8 cellular contexts compared by ENCODE assay signal in genomic region chr12:25960176-25960575, GRCh38. TPM values are rescaled to one million over a fixed set of nuclear protein-coding genes. Genes with fewer than 3 reads are reported as not detected.
A peak's percentile ranks its signal among the peaks of the same experiment; 100 is the strongest.
DNase-seq lines count a peak whose midpoint lies in the region; ATAC-seq and TF ChIP-seq lines count a peak whose summit lies in the region.

No MANE protein-coding gene starts in this region.

- H3K27me3 Mint-ChIP-seq in activated naive CD8-positive, alpha-beta T cell treated with anti-CD3 and anti-CD28 coated beads, Interleukin-2, amount 10 ng/mL, durations not matched to agents 7 days and 5 days: peaks cover 67% of the 10 kb centered on the region

- H3K9me3 ChIP-seq in HUES48 (ENCODE audit: control insufficient read depth, insufficient read depth, low read length): no peaks in the 10 kb centered on the region
- no peaks in the 10 kb centered on the region for H3K9me3 ChIP-seq in iPS-15b (ENCODE audit: control insufficient read depth, insufficient read depth, low read length)
- no peaks in the 10 kb centered on the region for H3K9me3 ChIP-seq in stomach smooth muscle (ENCODE audit: control insufficient read depth in 2 of 2, low read length in 2 of 2)

- DNase-seq in AG09319 (ENCODE audit: extremely low read depth, low read depth): no peak
- DNase-seq in activated naive CD8-positive, alpha-beta T cell treated with anti-CD3 and anti-CD28 coated beads, Interleukin-2, amount 10 ng/mL, durations not matched to agents 7 days and 5 days: no peak
- DNase-seq in activated naive CD4-positive, alpha-beta T cell treated with anti-CD3 and anti-CD28 coated beads, Interleukin-2, amount 50 U/mL, for 16 hours: no peak
- no peak for DNase-seq in DMS79 (lab: John Stamatoyannopoulos, UW)

- peaks cover 11% of the 10 kb centered on the region for H3K4me1 Mint-ChIP-seq in activated naive CD8-positive, alpha-beta T cell treated with anti-CD3 and anti-CD28 coated beads, Interleukin-2, amount 10 ng/mL, durations not matched to agents 7 days and 5 days

- H3K36me3 ChIP-seq in HUES48 (ENCODE audit: control insufficient read depth, insufficient read depth, low read length) (no peaks in the 10 kb centered on the region), iPS-15b (ENCODE audit: control insufficient read depth, insufficient read depth, low read length) (no peaks in the 10 kb centered on the region), stomach smooth muscle (ENCODE audit: control insufficient read depth in 2 of 2, insufficient read depth in 2 of 2, low read length in 2 of 2) (no peaks in the 10 kb centered on the region)

- H3K27ac ChIP-seq in HUES48 (ENCODE audit: low read depth, low read length) (no peak overlapping the region), stomach smooth muscle (ENCODE audit: low read length) (peak overlapping the region; percentile 78)

- H3K27me3 ChIP-seq in HUES48 (ENCODE audit: control insufficient read depth, insufficient read depth, low read length): no peaks in the 10 kb centered on the region
- no peaks in the 10 kb centered on the region for H3K27me3 ChIP-seq in iPS-15b (ENCODE audit: control insufficient read depth, insufficient read depth, low read length)
- H3K27me3 ChIP-seq in stomach smooth muscle (ENCODE audit: control insufficient read depth in 1 of 2, insufficient read depth in 2 of 2, low read length in 2 of 2): no peaks in the 10 kb centered on the region

- H3K27ac Mint-ChIP-seq in activated naive CD8-positive, alpha-beta T cell treated with anti-CD3 and anti-CD28 coated beads, Interleukin-2, amount 10 ng/mL, durations not matched to agents 7 days and 5 days: no peak overlapping the region

- no peak for ATAC-seq in activated naive CD8-positive, alpha-beta T cell treated with anti-CD3 and anti-CD28 coated beads, Interleukin-2, amount 10 ng/mL, durations not matched to agents 7 days and 5 days (ENCODE audit: low read depth)
- ATAC-seq in GM18520 (IDR thresholded peaks at IDR 0.05; ENCODE audit: unreplicated experiment): no peak

- H3K9ac ChIP-seq in HUES48 (ENCODE audit: low read depth, low read length) (0 out of 2 replicates have a peak overlapping the region, but pooled peaks have one; percentile 47), iPS-15b (ENCODE audit: low read depth, low read length) (no peak overlapping the region), stomach smooth muscle (ENCODE audit: low read length in 2 of 2) (peak overlapping the region; percentile 86 to 94)

- peaks cover 1% of the 10 kb centered on the region for H3K9me3 Mint-ChIP-seq in activated naive CD8-positive, alpha-beta T cell treated with anti-CD3 and anti-CD28 coated beads, Interleukin-2, amount 10 ng/mL, durations not matched to agents 7 days and 5 days

- H3K4me1 ChIP-seq in HUES48 (ENCODE audit: control insufficient read depth, insufficient read depth, low read length) (peaks cover 12% of the 10 kb centered on the region), iPS-15b (ENCODE audit: control insufficient read depth, insufficient read depth, low read length) (peaks cover 7% of the 10 kb centered on the region), stomach smooth muscle (ENCODE audit: control insufficient read depth, insufficient read depth, low read length) (peaks cover 26% of the 10 kb centered on the region)

- H3K4me3 Mint-ChIP-seq in activated naive CD8-positive, alpha-beta T cell treated with anti-CD3 and anti-CD28 coated beads, Interleukin-2, amount 10 ng/mL, durations not matched to agents 7 days and 5 days: peak overlapping the region; percentile 82

- TF ChIP-seq CTCF in AG09319 (IDR thresholded peaks at IDR 0.05; ENCODE audit: low read depth, low read length): peak; percentile 24

- peaks cover 1% of the 10 kb centered on the region for H3K36me3 Mint-ChIP-seq in activated naive CD8-positive, alpha-beta T cell treated with anti-CD3 and anti-CD28 coated beads, Interleukin-2, amount 10 ng/mL, durations not matched to agents 7 days and 5 days

- POLR2A ChIA-PET in activated naive CD8-positive, alpha-beta T cell treated with anti-CD3 and anti-CD28 coated beads, Interleukin-2, amount 10 ng/mL, durations not matched to agents 7 days and 5 days (lab: Charles Lee): no interaction called here

- peak overlapping the region; percentile 84 for H3K4me3 ChIP-seq in HUES48 (ENCODE audit: low read depth, low read length)
- peak overlapping the region; percentile 75 for H3K4me3 ChIP-seq in iPS-15b (ENCODE audit: low read depth, low read length)
- peak overlapping the region; percentile 87 to 88 for H3K4me3 ChIP-seq in stomach smooth muscle (ENCODE audit: low read length in 2 of 2)

RNA-seq across cellular contexts. Expression of gene RASSF8, which starts 1.7 kb away (rescaled TPM):
- total RNA-seq in activated naive CD8-positive, alpha-beta T cell treated with anti-CD3 and anti-CD28 coated beads, Interleukin-2, amount 10 ng/mL, durations not matched to agents 7 days and 5 days: under 1 TPM; 0.33 to 0.91 TPM
